8 cellular contexts compared by ENCODE assay signal in genomic region chr10:69802424-69803161, GRCh38. TPM values are rescaled to one million over a fixed set of nuclear protein-coding genes. Genes with fewer than 3 reads are reported as not detected.
A peak's percentile ranks its signal among the peaks of the same experiment; 100 is the strongest.
DNase-seq lines count a peak whose midpoint lies in the region; ATAC-seq, FAIRE-seq and TF ChIP-seq lines count a peak whose summit lies in the region.

No MANE protein-coding gene starts in this region.

- H3K27ac ChIP-seq in IMR-90 (ENCODE audit: insufficient read depth, low read length) (peak overlapping the region; percentile 50; the same call in 1 of the 2 replicates), kidney (ENCODE audit: low read depth in 2 of 2, low read length in 2 of 2) (no peak overlapping the region), thoracic aorta (peak overlapping the region; percentile 34 to 57)

- H4K91ac ChIP-seq in IMR-90 (ENCODE audit: insufficient read depth, low read depth, low read length): peak overlapping the region; percentile 92

- peak overlapping the region; percentile 94 for H2AFZ ChIP-seq in IMR-90 (replicated peaks; ENCODE audit: low read length, poor library complexity)

- H3K9ac ChIP-seq in IMR-90 (ENCODE audit: low read depth, low read length) (peak overlapping the region; percentile 86), kidney (ENCODE audit: low read length in 2 of 2) (no peak overlapping the region)

- peak overlapping the region; percentile 87 to 90; a peak in 3 of 4 replicates for H4K8ac ChIP-seq in IMR-90 (ENCODE audit: low read depth in 2 of 2, low read length in 2 of 2)

- H2BK120ac ChIP-seq in IMR-90 (ENCODE audit: low read depth, low read length): peak overlapping the region; percentile 86

- H3K14ac ChIP-seq in IMR-90 (replicated peaks; ENCODE audit: low read depth, low read length): peak overlapping the region; percentile 93

- WGBS in IMR-90 (ENCODE audit: extremely low coverage in 2 of 2, insufficient read length in 1 of 2), 2 experiments: 0% methylated on average over 42 of the region's 80 CpGs; no CpG with 5 or more reads in 1 of the 2 experiments

- peak overlapping the region; percentile 85 for H2AK9ac ChIP-seq in IMR-90 (replicated peaks; ENCODE audit: low read depth, low read length, poor library complexity)

- H3K4ac ChIP-seq in IMR-90 (ENCODE audit: low read depth, low read length): peak overlapping the region; percentile 95

- peak overlapping the region; percentile 87 for H2AK5ac ChIP-seq in IMR-90 (ENCODE audit: low read depth, low read length)

- H3K4me1 ChIP-seq in IMR-90 (ENCODE audit: control insufficient read depth, insufficient read depth, low read length): peaks cover 22% of the 10 kb centered on the region
- peaks cover 0 to 13% of the 10 kb centered on the region in 2 donors for H3K4me1 ChIP-seq in kidney (ENCODE audit: control insufficient read depth in 1 of 2, insufficient read depth in 1 of 2, low read depth in 1 of 2, low read length in 2 of 2)
- H3K4me1 ChIP-seq in thoracic aorta (ENCODE audit: control insufficient read depth in 1 of 2, low read depth in 2 of 2): peaks cover 0 to 38% of the 10 kb centered on the region in 2 donors

- no TSS peak for BruUV-seq in IMR-90 (replicated peaks; lab: Mats Ljungman, UMichigan)

- no peak overlapping the region for H2BK20ac ChIP-seq in IMR-90 (ENCODE audit: low read depth, low read length)

- intact Hi-C loops in IMR-90 (cut with micrococcal nuclease) (loop anchor here (5.0 to 10.0 kb wide), 3 partner anchors 65 to 342 kb away; partner anchors contain the start of gene TYSND1), kidney (cut with DNase I) (no loop called here)

- no peak overlapping the region; the same call in 1 of the 2 replicates for H3K18ac ChIP-seq in IMR-90 (ENCODE audit: low read depth, low read length)

- DNase-seq in IMR-90 (peak; percentile 56), bronchial epithelial cell (ENCODE audit: low read depth) (peak; percentile 4), kidney (peak; percentile 76), thoracic aorta (ENCODE audit: low spot score) (no peak), NCI-H2107 (lab: John Stamatoyannopoulos, UW) (no peak), DMS153 treated with DMSO at 0.1 percent for 48 hours (lab: John Stamatoyannopoulos, UW; ENCODE audit: unreplicated experiment) (no peak)

- H3K9me1 ChIP-seq in IMR-90 (ENCODE audit: insufficient read depth, low read length): peaks cover 15% of the 10 kb centered on the region

- no peaks in the 10 kb centered on the region for H3K36me3 ChIP-seq in IMR-90 (ENCODE audit: control insufficient read depth, insufficient read depth, low read length)
- no peaks in the 10 kb centered on the region for H3K36me3 ChIP-seq in bronchial epithelial cell (ENCODE audit: control insufficient read depth, insufficient read depth, low read length)
- no peaks in the 10 kb centered on the region for H3K36me3 ChIP-seq in kidney (ENCODE audit: control insufficient read depth in 1 of 2, insufficient read depth in 2 of 2, low read length in 2 of 2)
- H3K36me3 ChIP-seq in thoracic aorta: no peaks in the 10 kb centered on the region

- H4K20me1 ChIP-seq in IMR-90 (ENCODE audit: insufficient read depth, low read length): 0 out of 2 replicates have a peak, but pooled peaks cover 8% of the 10 kb centered on the region

- in situ Hi-C loops in IMR-90 (cut with MboI; ENCODE audit: low sequenced_read_pairs): loop anchor here (10.0 kb wide), 1 partner anchor 158 kb away; no protein-coding TSS in a partner anchor

- H3K9me3 ChIP-seq in IMR-90 (ENCODE audit: control insufficient read depth, insufficient read depth, low read length): no peaks in the 10 kb centered on the region
- H3K9me3 ChIP-seq in kidney (ENCODE audit: control insufficient read depth in 1 of 2, low read length in 2 of 2): no peaks in the 10 kb centered on the region
- no peaks in the 10 kb centered on the region for H3K9me3 ChIP-seq in thoracic aorta

- peaks cover 6 to 51% of the 10 kb centered on the region in 2 experiments for H3K79me1 ChIP-seq in IMR-90 (ENCODE audit: low read depth in 1 of 2, low read length in 2 of 2)

- POLR2A ChIA-PET in IMR-90 (lab: Charles Lee; ENCODE audit: unreplicated experiment): no interaction called here

- H2BK5ac ChIP-seq in IMR-90 (ENCODE audit: low read depth, low read length, poor library complexity, severe bottlenecking): peak overlapping the region; percentile 58

- H3K23ac ChIP-seq in IMR-90 (ENCODE audit: low read depth, low read length): peak overlapping the region; percentile 99

- dilution Hi-C loops in IMR-90 (cut with HindIII; ENCODE audit: low sequenced_read_pairs, unreplicated experiment): no loop called here

- H3K4me3 ChIP-seq in IMR-90 (ENCODE audit: insufficient read depth, low read depth, low read length) (peak overlapping the region; percentile 63), bronchial epithelial cell (ENCODE audit: low read depth, low read length) (peak overlapping the region; percentile 41), kidney (ENCODE audit: low read length in 2 of 2) (peak overlapping the region; percentile 24 to 51), thoracic aorta (peak overlapping the region; percentile 86)

- peak; percentile 46 for ATAC-seq in IMR-90 (ENCODE audit: low read depth)
- ATAC-seq in thoracic aorta (ENCODE audit: insufficient number of reproducible peaks, low FRiP score, low read depth): no peak
- no peak for ATAC-seq in GM18511 (IDR thresholded peaks at IDR 0.05; ENCODE audit: unreplicated experiment)
- no peak for ATAC-seq in GM21737 (IDR thresholded peaks at IDR 0.05; ENCODE audit: unreplicated experiment)

- no peak for TF ChIP-seq POLR2A in IMR-90 (IDR thresholded peaks at IDR 0.05; ENCODE audit: low read depth, low read length)

- CTCF ChIA-PET in IMR-90 (lab: Yijun Ruan, JAX): no interaction called here

- H2BK15ac ChIP-seq in IMR-90 (ENCODE audit: low read depth, low read length): peak overlapping the region; percentile 87; the same call in 1 of the 3 replicates

- peak; percentile 5; the same call in 1 of the 2 replicates for TF ChIP-seq RAD21 in IMR-90 (IDR thresholded peaks at IDR 0.05; ENCODE audit: low read length)

- H3K27me3 ChIP-seq in IMR-90 (ENCODE audit: control insufficient read depth, insufficient read depth, low read length) (peaks cover 3% of the 10 kb centered on the region; the same call in 1 of the 2 replicates), bronchial epithelial cell (ENCODE audit: control insufficient read depth, insufficient read depth, low read length) (peaks cover 4% of the 10 kb centered on the region), thoracic aorta (replicated peaks; ENCODE audit: insufficient read depth) (no peaks in the 10 kb centered on the region)

- H3K4me2 ChIP-seq in IMR-90 (ENCODE audit: low read depth, low read length): peak overlapping the region; percentile 95

- no peak overlapping the region for H4K5ac ChIP-seq in IMR-90 (ENCODE audit: low read depth, low read length)

- TF ChIP-seq CTCF in IMR-90 (conservative IDR thresholded peaks at IDR 0.05; ENCODE audit: low read depth, low read length) (peak; percentile 24; the same call in 1 of the 2 replicates), bronchial epithelial cell (IDR thresholded peaks at IDR 0.05; ENCODE audit: insufficient read depth, low read length, severe bottlenecking) (no peak), kidney (IDR thresholded peaks at IDR 0.05; ENCODE audit: borderline replicate concordance, extremely low read depth, insufficient read depth) (no peak), thoracic aorta (IDR thresholded peaks at IDR 0.05) (peak; percentile 4)

- FAIRE-seq in bronchial epithelial cell (lab: Jason Lieb, UNC) (no peak), kidney (lab: Jason Lieb, UNC) (no peak)

- peak overlapping the region; percentile 96; the same call in 1 of the 2 replicates for H3K56ac ChIP-seq in IMR-90 (ENCODE audit: extremely low read depth, insufficient read depth, low read length)

TF ChIP-seq in IMR-90, 13 proteins besides CTCF, POLR2A, EP300 and RAD21:
- TF ChIP-seq MXI1 (IDR thresholded peaks at IDR 0.05; ENCODE audit: borderline replicate concordance, low read depth, low read length) (no peak), MAZ (IDR thresholded peaks at IDR 0.05; ENCODE audit: borderline replicate concordance, low read depth, low read length) (0 out of 2 replicates have a peak, but pooled peaks have one; percentile 17)

RNA-seq across cellular contexts. Expression of gene COL13A1, which starts 0.9 kb away (rescaled TPM):
- total RNA-seq in IMR-90 (2012; rRNA removed) (10.8 and 12.2 TPM in 2 replicates), bronchial epithelial cell (under 0.01 TPM in 1 of 2 replicates, not detected in the other), kidney (5.2 TPM), thoracic aorta (10 to 100 TPM; 23.1 to 34.1 TPM)
- polyA plus RNA-seq in IMR-90 (2012; rRNA removed) (31.3 and 32.0 TPM in 2 replicates), kidney (ENCODE audit: insufficient read depth, low read depth, low replicate concordance) (4.0 TPM)
- 19.3 and 25.7 TPM in 2 replicates for polyA plus RNA-seq in IMR-90 (2012; cell fraction: cytosol; rRNA removed)
- polyA plus RNA-seq in IMR-90 (2012; cell fraction: nucleus; rRNA removed; ENCODE audit: low replicate concordance): 64.7 and 77.6 TPM in 2 replicates

Comparison
In these comparisons a context has a peak if more than half of its experiments do, and no peak if none do; other contexts are left out.
1. DNase-seq: peak in IMR-90 (single experiment), bronchial epithelial cell (single experiment) and kidney (single experiment); none in thoracic aorta (single experiment), NCI-H2107 (single experiment) and DMS153 treated with DMSO at 0.1 percent for 48 hours (single experiment).
2. H3K27ac ChIP-seq: peak in IMR-90 (single experiment) and thoracic aorta (2 of 2); none in kidney (0 of 2).
3. CTCF ChIP-seq: peak in IMR-90 (single experiment) and thoracic aorta (single experiment); none in bronchial epithelial cell (single experiment) and kidney (single experiment).
4. Peak in every context shown above with its lines, with median percentiles within 50 percentile points of each other: H3K4me3 ChIP-seq.